Comparison of ENCODE assay signal across 9 cellular contexts in the genomic region with DNA sequence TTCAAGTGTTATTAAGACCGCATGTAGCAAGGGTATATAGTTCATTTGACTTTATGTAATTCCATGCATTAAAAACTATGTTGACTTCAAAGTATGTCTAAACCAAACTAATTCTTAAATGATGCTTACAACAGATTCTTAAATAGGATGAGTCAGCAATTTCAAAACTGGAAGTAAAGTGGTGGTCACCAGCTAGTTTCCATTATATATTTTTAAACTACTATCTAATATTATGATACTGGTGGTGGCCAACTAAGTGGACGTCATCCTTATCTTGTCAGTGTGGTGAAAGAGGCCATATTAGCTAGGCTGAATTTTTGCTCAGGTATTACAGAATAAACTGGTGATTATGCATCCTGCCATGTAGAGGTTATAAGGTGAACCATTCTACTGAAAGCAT. TPM values are rescaled to one million over a fixed set of nuclear protein-coding genes. Genes with fewer than 3 reads are reported as not detected.
DNase-seq lines count a peak whose midpoint lies in the region; ATAC-seq lines count a peak whose summit lies in the region.
"Had no signal": no experiment of that assay in that cellular context is flagged by ENCODE, and none has a peak within 500 bp of the region (broad histone marks: within the 10 kb centered on the region; RNA-seq: fewer than 3 reads in every experiment).

No MANE protein-coding gene starts in this region.

- H3K9me3 ChIP-seq in HUES64 (ENCODE audit: insufficient read depth, low read depth, low read length): no peaks in the 10 kb centered on the region
- no peaks in the 10 kb centered on the region for H3K9me3 ChIP-seq in endocrine pancreas (ENCODE audit: control insufficient read depth, low read length)
- H3K9me3 ChIP-seq in skeletal muscle tissue (ENCODE audit: control insufficient read depth in 3 of 3, low read length in 3 of 3): no peaks in the 10 kb centered on the region

- H3K36me3 ChIP-seq in HUES64 (ENCODE audit: insufficient read depth, low read length): no peaks in the 10 kb centered on the region
- no peaks in the 10 kb centered on the region for H3K36me3 ChIP-seq in endocrine pancreas (ENCODE audit: control insufficient read depth, insufficient read depth, low read length)
- no peaks in the 10 kb centered on the region for H3K36me3 ChIP-seq in skeletal muscle tissue (ENCODE audit: control insufficient read depth in 3 of 3, insufficient read depth in 3 of 3, low read length in 3 of 3)

- no peak overlapping the region for H3K27ac ChIP-seq in HUES64 (ENCODE audit: low read depth, low read length)
- peak overlapping the region; percentile 88 for H3K27ac ChIP-seq in skeletal muscle tissue (ENCODE audit: low read depth, low read length)
- H3K27ac ChIP-seq: HL-60 had no signal

- H3K27me3 ChIP-seq in HUES64 (ENCODE audit: insufficient read depth, low read length) (peaks cover 49% of the 10 kb centered on the region), endocrine pancreas (ENCODE audit: control insufficient read depth, insufficient read depth, low read length) (no peaks in the 10 kb centered on the region), skeletal muscle tissue (ENCODE audit: control insufficient read depth in 3 of 3, insufficient read depth in 3 of 3, low read length in 3 of 3) (no peaks in the 10 kb centered on the region)

- H3K9ac ChIP-seq in HUES64 (ENCODE audit: low read depth, low read length) (no peak overlapping the region), endocrine pancreas (ENCODE audit: control insufficient read depth, insufficient read depth, low read length) (no peak overlapping the region), skeletal muscle tissue (ENCODE audit: low read depth in 1 of 3, low read length in 3 of 3) (peak overlapping the region in 2 of 3 donors; percentile 85 to 86)

- H3K4me1 ChIP-seq in HUES64 (ENCODE audit: insufficient read depth, low read length) (0 out of 2 replicates have a peak, but pooled peaks cover 4% of the 10 kb centered on the region), endocrine pancreas (ENCODE audit: control insufficient read depth, insufficient read depth, low read length) (peaks cover 4% of the 10 kb centered on the region), skeletal muscle tissue (ENCODE audit: control insufficient read depth in 3 of 3, insufficient read depth in 3 of 3, low read length in 3 of 3) (peaks cover 5 to 14% (median 11%) of the 10 kb centered on the region in 3 donors)

- WGBS in HUES64: 95% methylated on average over 2 of the region's 2 CpGs

- DNase-seq in AG08395 (ENCODE audit: low spot score) (no peak), DMS79 (lab: John Stamatoyannopoulos, UW) (no peak), NCI-H510A treated with DMSO at 0.1 percent for 48 hours (lab: John Stamatoyannopoulos, UW) (no peak)

- ATAC-seq in GM18858 (IDR thresholded peaks at IDR 0.05; ENCODE audit: unreplicated experiment): peak; percentile 12
- no peak for ATAC-seq in GM19452 (IDR thresholded peaks at IDR 0.05; ENCODE audit: unreplicated experiment)

- H3K4me3 ChIP-seq in HUES64 (ENCODE audit: low read length): peak overlapping the region; percentile 69; the same call in 1 of the 2 replicates
- H3K4me3 ChIP-seq in endocrine pancreas (ENCODE audit: control insufficient read depth, insufficient read depth, low read length): peak overlapping the region; percentile 72
- H3K4me3 ChIP-seq in skeletal muscle tissue (ENCODE audit: low read length in 3 of 3): peak overlapping the region; percentile 86 to 92 (median 90)

RNA-seq across cellular contexts. Expression of gene IL15, which starts 1.2 kb away (rescaled TPM):
- polyA plus RNA-seq in HUES64 (2013, experiment 1 of 2): 0.30 TPM
- polyA plus RNA-seq in HUES64 (2013, experiment 2 of 2): 0.51 TPM
- 6.3 TPM for total RNA-seq in skeletal muscle tissue

Comparison
In these comparisons a context has a peak if more than half of its experiments do, and no peak if none do; other contexts are left out.
1. H3K9ac ChIP-seq: peak in skeletal muscle tissue (2 of 3); none in HUES64 (single experiment) and endocrine pancreas (single experiment).
2. Peak in every context shown above with its lines, with median percentiles within 50 percentile points of each other: H3K4me3 ChIP-seq.